Comparison of ENCODE assay signal across 1 cellular context in genomic region chr16:2867987-2868789, GRCh38.
TF ChIP-seq lines count a peak whose summit lies in the region.

No MANE protein-coding gene starts in this region.

TF ChIP-seq in HEK293, 187 proteins besides CTCF, POLR2A, EP300 and RAD21 (continued from another document):
- TF ChIP-seq ZNF148 (tag by site-specific recombination; IDR thresholded peaks at IDR 0.05; ENCODE audit: borderline replicate concordance) (no peak), ZSCAN4 (tag by site-specific recombination; IDR thresholded peaks at IDR 0.05) (no peak), ZNF629 (tag by site-specific recombination; IDR thresholded peaks at IDR 0.05) (peak; percentile 80), ZNF155 (tag by site-specific recombination; IDR thresholded peaks at IDR 0.05) (no peak), ZXDB (tag by site-specific recombination; IDR thresholded peaks at IDR 0.05) (peak; percentile 95), ZNF548 (tag by site-specific recombination; IDR thresholded peaks at IDR 0.05) (no peak), IKZF3 (tag by site-specific recombination; IDR thresholded peaks at IDR 0.05) (peak; percentile 63), ZNF610 (tag by site-specific recombination; IDR thresholded peaks at IDR 0.05; ENCODE audit: borderline replicate concordance) (peak; percentile 74), ZNF549 (tag by site-specific recombination; IDR thresholded peaks at IDR 0.05) (no peak), ZNF514 (tag by site-specific recombination; IDR thresholded peaks at IDR 0.05) (no peak), YY1 (tag by site-specific recombination; IDR thresholded peaks at IDR 0.05) (peak; percentile 97), ZNF426 (tag by site-specific recombination; IDR thresholded peaks at IDR 0.05) (no peak), PBX3 (CRISPR knock-in tag; IDR thresholded peaks at IDR 0.05) (no peak), ZNF560 (tag by site-specific recombination; IDR thresholded peaks at IDR 0.05; ENCODE audit: borderline replicate concordance) (no peak), ZNF785 (tag by site-specific recombination; IDR thresholded peaks at IDR 0.05) (no peak), ZNF558 (tag by site-specific recombination; IDR thresholded peaks at IDR 0.05) (no peak), ZBTB48 (tag by site-specific recombination; IDR thresholded peaks at IDR 0.05) (peak; percentile 50; the same call in 1 of the 2 replicates), WT1 (tag by site-specific recombination; IDR thresholded peaks at IDR 0.05) (no peak), ZNF202 (tag by site-specific recombination; IDR thresholded peaks at IDR 0.05; ENCODE audit: borderline replicate concordance) (no peak), ZNF16 (tag by site-specific recombination; IDR thresholded peaks at IDR 0.05; ENCODE audit: low read depth) (no peak), ZNF157 (tag by site-specific recombination; IDR thresholded peaks at IDR 0.05) (no peak), ZNF211 (tag by site-specific recombination; IDR thresholded peaks at IDR 0.05; ENCODE audit: low read depth) (no peak), ZSCAN18 (tag by site-specific recombination; IDR thresholded peaks at IDR 0.05) (no peak), ZNF658 (tag by site-specific recombination; IDR thresholded peaks at IDR 0.05) (no peak), ZNF639 (tag by site-specific recombination; IDR thresholded peaks at IDR 0.05) (peak; percentile 81), ZNF510 (tag by site-specific recombination; IDR thresholded peaks at IDR 0.05; ENCODE audit: insufficient replicate concordance) (no peak), ZNF423 (tag by site-specific recombination; IDR thresholded peaks at IDR 0.05) (no peak), BCL11A (tag by site-specific recombination; IDR thresholded peaks at IDR 0.05; ENCODE audit: low read depth) (peak; percentile 66; the same call in 1 of the 2 replicates), KLF1 (tag by site-specific recombination; IDR thresholded peaks at IDR 0.05) (peak; percentile 75), SP3 (tag by site-specific recombination; IDR thresholded peaks at IDR 0.05) (peak; percentile 65), ZNF768 (tag by site-specific recombination; IDR thresholded peaks at IDR 0.05) (no peak), ZNF621 (tag by site-specific recombination; IDR thresholded peaks at IDR 0.05) (no peak), AEBP2 (tag by site-specific recombination; IDR thresholded peaks at IDR 0.05; ENCODE audit: borderline replicate concordance) (no peak), GLIS2 (tag by site-specific recombination; IDR thresholded peaks at IDR 0.05) (peak; percentile 90), GLI2 (tag by site-specific recombination; IDR thresholded peaks at IDR 0.05; ENCODE audit: borderline replicate concordance, low read depth) (0 out of 2 replicates have a peak, but pooled peaks have one; percentile 29), RBAK (tag by site-specific recombination; IDR thresholded peaks at IDR 0.05) (no peak), SCRT1 (tag by site-specific recombination; IDR thresholded peaks at IDR 0.05; ENCODE audit: borderline replicate concordance) (no peak), SETDB1 (IDR thresholded peaks at IDR 0.05; ENCODE audit: insufficient read length, low read length) (no peak), ZBTB1 (tag by site-specific recombination; IDR thresholded peaks at IDR 0.05) (no peak), ZBTB8A (tag by site-specific recombination; IDR thresholded peaks at IDR 0.05) (peak; percentile 86), ZNF747 (tag by site-specific recombination; IDR thresholded peaks at IDR 0.05) (no peak), ZIC2 (tag by site-specific recombination; IDR thresholded peaks at IDR 0.05) (peak; percentile 67), SP7 (tag by site-specific recombination; IDR thresholded peaks at IDR 0.05) (peak; percentile 85), ZBTB26 (tag by site-specific recombination; optimal IDR thresholded peaks at IDR 0.05) (peak; percentile 41), ZBTB11 (tag by site-specific recombination; conservative IDR thresholded peaks at IDR 0.05; ENCODE audit: low read depth) (peak; percentile 98), ZNF596 (tag by site-specific recombination; IDR thresholded peaks at IDR 0.05) (no peak), ZBTB20 (tag by site-specific recombination; IDR thresholded peaks at IDR 0.05) (no peak; the same call in 1 of the 2 replicates)
